8 cellular contexts compared by ENCODE assay signal in genomic region chr2:165469417-165469816, GRCh38. TPM values are rescaled to one million over a fixed set of nuclear protein-coding genes. Genes with fewer than 3 reads are reported as not detected.
DNase-seq lines count a peak whose midpoint lies in the region; TF ChIP-seq lines count a peak whose summit lies in the region.

Gene CSRNP3 (plus strand): TSS chr2:165469698. CDS start chr2:165595066, 125,368 bp downstream.

- WGBS in prostate gland, result 13% methylated on average over 8 of the region's 8 CpGs

- TF ChIP-seq POLR2A in prostate gland (IDR thresholded peaks at IDR 0.05), result no peak

- H3K27me3 ChIP-seq in right atrium auricular region, result no peaks in the 10 kb centered on the region
- no peaks in the 10 kb centered on the region for H3K27me3 ChIP-seq in prostate gland (replicated peaks; ENCODE audit: insufficient read depth)
- no peaks in the 10 kb centered on the region for H3K27me3 ChIP-seq in effector memory CD4-positive, alpha-beta T cell (replicated peaks; ENCODE audit: control insufficient read depth, insufficient read depth, low read length, poor library complexity, severe bottlenecking)

- H3K9me3 ChIP-seq in right atrium auricular region, result no peaks in the 10 kb centered on the region
- no peaks in the 10 kb centered on the region for H3K9me3 ChIP-seq in prostate gland
- H3K9me3 ChIP-seq in effector memory CD4-positive, alpha-beta T cell (ENCODE audit: control insufficient read depth, low read length), result no peaks in the 10 kb centered on the region

- H3K4me3 ChIP-seq in astrocyte of the cerebellum (ENCODE audit: low read depth, low read length), result peak within 1 kb of the TSS; percentile 51
- H3K4me3 ChIP-seq in right atrium auricular region, result peak within 1 kb of the TSS; percentile 36 to 46
- peak within 1 kb of the TSS; percentile 18 to 27 for H3K4me3 ChIP-seq in prostate gland
- H3K4me3 ChIP-seq in effector memory CD4-positive, alpha-beta T cell (ENCODE audit: insufficient read depth, low read depth, low read length, poor library complexity, severe bottlenecking), result no peak within 1 kb of the TSS

- DNase-seq in AG09319 (ENCODE audit: extremely low read depth, low read depth) (peak; percentile 30), NCI-H1436 treated with DMSO at 0.1 percent for 48 hours (lab: John Stamatoyannopoulos, UW) (peak; percentile 80), astrocyte of the cerebellum (ENCODE audit: low read depth) (peak; percentile 82), right atrium auricular region (ENCODE audit: low spot score) (peak; percentile 59), prostate gland (ENCODE audit: low spot score) (peak; percentile 57), GM20000 (ENCODE audit: low spot score) (no peak)
- no peak for DNase-seq in activated naive CD4-positive, alpha-beta T cell treated with Interleukin-2 at 50 U/mL for 16 hours
- DNase-seq in effector memory CD4-positive, alpha-beta T cell, result no peak

- in situ Hi-C loops in astrocyte of the cerebellum (cut with HindIII; ENCODE audit: low sequenced_read_pairs), result no loop called here

- H3K4me1 ChIP-seq in right atrium auricular region (no peaks in the 10 kb centered on the region), prostate gland (replicated peaks) (no peaks in the 10 kb centered on the region)
- H3K4me1 ChIP-seq in effector memory CD4-positive, alpha-beta T cell (ENCODE audit: control insufficient read depth, insufficient read depth, low read length, poor library complexity, severe bottlenecking), result no peaks in the 10 kb centered on the region

- no peak within 1 kb of the TSS for H3K27ac ChIP-seq in right atrium auricular region
- H3K27ac ChIP-seq in prostate gland, result no peak within 1 kb of the TSS
- no peak within 1 kb of the TSS for H3K27ac ChIP-seq in effector memory CD4-positive, alpha-beta T cell (ENCODE audit: insufficient read depth, low read length, poor library complexity, severe bottlenecking)

- H3K36me3 ChIP-seq in right atrium auricular region, result no peaks in the 10 kb centered on the region
- H3K36me3 ChIP-seq in prostate gland, result no peaks in the 10 kb centered on the region
- H3K36me3 ChIP-seq in effector memory CD4-positive, alpha-beta T cell (ENCODE audit: control insufficient read depth, insufficient read depth, low read length), result no peaks in the 10 kb centered on the region

- intact Hi-C loops in prostate gland (cut with DNase I), result no loop called here

- no peak; the same call in 1 of the 2 replicates for TF ChIP-seq CTCF in AG09319 (IDR thresholded peaks at IDR 0.05; ENCODE audit: low read depth, low read length)
- TF ChIP-seq CTCF in astrocyte of the cerebellum (IDR thresholded peaks at IDR 0.05; ENCODE audit: low read depth, low read length, missing control alignments), result peak; percentile 4
- no peak for TF ChIP-seq CTCF in right atrium auricular region (IDR thresholded peaks at IDR 0.05)
- no peak for TF ChIP-seq CTCF in prostate gland (IDR thresholded peaks at IDR 0.05)
- no peak for TF ChIP-seq CTCF in GM20000 (IDR thresholded peaks at IDR 0.05; ENCODE audit: extremely low read depth, missing control alignments)

RNA-seq across cellular contexts. Expression of gene CSRNP3, which starts in this region (rescaled TPM):
- total RNA-seq in right atrium auricular region, result 1 to 10 TPM; 1.3 to 4.5 TPM
- total RNA-seq in prostate gland, result 1 to 10 TPM; 3.3 to 4.0 TPM

Comparison
In these comparisons a context has a peak if more than half of its experiments do, and no peak if none do; other contexts are left out.
1. DNase-seq: peak in AG09319 (single experiment), NCI-H1436 treated with DMSO at 0.1 percent for 48 hours (single experiment), astrocyte of the cerebellum (single experiment), right atrium auricular region (single experiment) and prostate gland (single experiment); none in GM20000 (single experiment), activated naive CD4-positive, alpha-beta T cell treated with Interleukin-2 at 50 U/mL for 16 hours (single experiment) and effector memory CD4-positive, alpha-beta T cell (0 of 3).